1 cellular context compared by ENCODE assay signal in the genomic region with DNA sequence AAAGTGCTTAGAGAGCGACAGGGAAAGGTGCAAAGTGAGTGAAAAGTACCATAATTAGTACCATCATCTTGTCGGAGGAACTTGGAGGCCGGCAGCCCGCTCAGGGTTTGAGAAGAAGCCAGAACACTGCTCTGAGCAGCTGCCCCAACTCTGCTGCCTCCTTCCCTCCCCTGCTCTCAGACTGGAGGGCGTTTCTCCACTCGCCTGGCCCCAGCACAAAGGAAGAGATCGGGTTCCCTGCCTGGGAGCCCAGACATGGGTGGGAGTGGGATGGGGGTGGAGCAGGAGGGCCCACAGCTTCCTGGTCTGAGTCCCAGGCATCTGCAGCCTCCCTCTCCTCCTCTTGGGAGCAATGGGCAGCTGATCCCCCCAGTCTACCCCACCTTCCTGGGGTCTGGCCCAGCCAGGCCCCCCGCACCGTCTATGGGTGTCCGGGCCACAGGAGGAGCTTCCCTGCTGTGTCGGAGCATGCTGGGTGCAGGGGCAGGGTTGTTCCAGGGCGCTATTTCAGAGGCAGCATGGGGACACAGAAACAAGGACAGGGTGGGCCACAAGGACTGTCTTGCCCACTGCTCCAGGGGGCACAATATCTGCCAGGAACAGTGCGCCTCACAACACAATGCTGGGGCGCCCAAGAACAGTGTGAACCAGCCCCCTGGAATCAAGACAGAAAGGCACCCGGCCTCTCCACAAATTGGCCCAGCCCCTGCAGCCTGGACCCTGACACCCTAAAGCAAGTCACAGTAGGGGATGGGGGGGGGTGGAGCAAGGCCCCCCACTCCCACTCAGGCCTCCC.
TF ChIP-seq lines count a peak whose summit lies in the region.

No MANE protein-coding gene starts in this region.

TF ChIP-seq in IMR-90, 13 proteins besides CTCF, POLR2A, EP300 and RAD21:
- TF ChIP-seq MAZ (IDR thresholded peaks at IDR 0.05; ENCODE audit: borderline replicate concordance, low read depth, low read length), result 0 out of 2 replicates have a peak, but pooled peaks have one; percentile 28
- no peak for TF ChIP-seq FOS (IDR thresholded peaks at IDR 0.05; ENCODE audit: low read depth, low read length)
TF ChIP-seq in IMR-90: peak in this region for 1.
